23 cellular contexts compared by ENCODE assay signal in genomic region chr14:69342928-69343525, GRCh38. TPM values are rescaled to one million over a fixed set of nuclear protein-coding genes. Genes with fewer than 3 reads are reported as not detected.
DNase-seq lines count a peak whose midpoint lies in the region; ATAC-seq, FAIRE-seq and TF ChIP-seq lines count a peak whose summit lies in the region.
"Had no signal": no experiment of that assay in that cellular context is flagged by ENCODE, and none has a peak within 500 bp of the region (broad histone marks: within the 10 kb centered on the region; RNA-seq: fewer than 3 reads in every experiment).

No MANE protein-coding gene starts in this region.

- no TSS peak for BruUV-seq in A673 (replicated peaks; lab: Mats Ljungman, UMichigan)

- no peak for TF ChIP-seq POLR2A in stomach (IDR thresholded peaks at IDR 0.05)

- H3K36me3 ChIP-seq in stomach (no peaks in the 10 kb centered on the region), A673 (ENCODE audit: insufficient read depth, low read length, poor library complexity, severe bottlenecking) (no peaks in the 10 kb centered on the region), MG63 (no peaks in the 10 kb centered on the region)
- H3K36me3 ChIP-seq: sigmoid colon, suprapubic skin, WERI-Rb-1 had no signal

- POLR2A ChIA-PET in A673 (lab: Charles Lee; ENCODE audit: low non-redundant PET), result no interaction called here

- H3K4me1 ChIP-seq in stomach (peaks cover 0 to 20% (median 7%) of the 10 kb centered on the region in 4 donors), A673 (ENCODE audit: insufficient read depth, low read length, poor library complexity, severe bottlenecking) (no peaks in the 10 kb centered on the region)

- H3K27me3 ChIP-seq in stomach (peaks cover 0 to 6% (median 0%) of the 10 kb centered on the region in 3 donors), A673 (replicated peaks; ENCODE audit: insufficient read depth, low read depth, low read length, poor library complexity) (no peaks in the 10 kb centered on the region), MG63 (no peaks in the 10 kb centered on the region)
- H3K27me3 ChIP-seq: sigmoid colon, suprapubic skin had no signal

- intact Hi-C loops in left colon (cut with DNase I, micrococcal nuclease), result no loop called here
- intact Hi-C loops in stomach (cut with DNase I; ENCODE audit: low total_unique reads), result no loop called here
- intact Hi-C loops in A673 (cut with micrococcal nuclease; ENCODE audit: unreplicated experiment), result no loop called here

- H3K4me3 ChIP-seq in stomach (no peak overlapping the region), A673 (ENCODE audit: low read depth, low read length, poor library complexity, severe bottlenecking) (no peak overlapping the region), MG63 (no peak overlapping the region)
- H3K4me3 ChIP-seq: K562, sigmoid colon, suprapubic skin had no signal

- H3K27ac ChIP-seq in VCaP, result peak overlapping the region; percentile 90
- no peak overlapping the region for H3K27ac ChIP-seq in stomach
- H3K27ac ChIP-seq in A673 (ENCODE audit: low read depth, low read length, poor library complexity, severe bottlenecking), result no peak overlapping the region
- H3K27ac ChIP-seq: suprapubic skin, WERI-Rb-1 had no signal

- TF ChIP-seq EP300 in stomach (IDR thresholded peaks at IDR 0.05), result no peak

- CTCF ChIA-PET in A673 (lab: Charles Lee), result no interaction called here

- TF ChIP-seq CTCF in VCaP (conservative IDR thresholded peaks at IDR 0.05) (no peak; the same call in 1 of the 2 replicates), stomach (IDR thresholded peaks at IDR 0.05) (no peak), A673 (conservative IDR thresholded peaks at IDR 0.05; ENCODE audit: low read depth, low read length) (no peak)

- H3K9me3 ChIP-seq in stomach, result no peaks in the 10 kb centered on the region
- no peaks in the 10 kb centered on the region for H3K9me3 ChIP-seq in A673 (ENCODE audit: low read depth, low read length, poor library complexity, severe bottlenecking)
- no peaks in the 10 kb centered on the region for H3K9me3 ChIP-seq in MG63
- H3K9me3 ChIP-seq: sigmoid colon, suprapubic skin had no signal

- WGBS in stomach, 5 donors, result 24 to 55% (median 34%) methylated on average over 8 of the region's 8 CpGs

- DNase-seq in HTR-8/SVneo (ENCODE audit: insufficient read length, low spot score) (no peak), left colon (peak; percentile 16 to 32), stomach (peak; percentile 64), A673 (ENCODE audit: low spot score) (no peak), CD1c-positive myeloid dendritic cell (ENCODE audit: extremely low spot score) (no peak), MG63 (no peak)
- DNase-seq: activated CD4-positive, alpha-beta T cell treated with anti-CD3 and anti-CD28 coated beads for 48 hours; activated CD8-positive, alpha-beta memory T cell treated with anti-CD3 and anti-CD28 coated beads for 24 hours; activated gamma-delta T cell treated with Interleukin-2 at 50 U/mL for 16 hours; activated naive CD8-positive, alpha-beta T cell treated with anti-CD3 and anti-CD28 coated beads, Interleukin-2, amount 50 U/mL, for 24 hours; CD4-positive, alpha-beta T cell; islet precursor cell; MM.1S; NCI-H2029 treated with DMSO at 0.1 percent for 48 hours; nephron progenitor cell; sigmoid colon; stimulated activated CD4-positive, alpha-beta T cell treated with anti-CD3 and anti-CD28 coated beads, Interleukin-4, amount 100 ng/mL, for 4 hours; WERI-Rb-1 had no signal

- peak; percentile 31 for FAIRE-seq in HTR-8/SVneo (lab: Jason Lieb, UNC)
- FAIRE-seq: endothelial cell of umbilical vein, K562 had no signal

- peak; percentile 84 for ATAC-seq in left colon
- ATAC-seq: activated naive CD8-positive, alpha-beta T cell treated with anti-CD3 and anti-CD28 coated beads, Interleukin-2, amount 50 U/mL, for 24 hours; K562; stimulated activated memory B cell treated with anti-CD40 and anti-IgM and Interleukin-4, amounts not matched to agents 10 μg/mL and 1 μg/mL and 100 μg/mL, for 72 hours had no signal

RNA-seq across cellular contexts. Expression of gene ERH, which starts 55.1 kb away (rescaled TPM):
- total RNA-seq in left colon, result 100 to 1,000 TPM in 1 of 2 donors, 10 to 100 TPM in 1; 99.8 to 119 TPM
- 100 to 1,000 TPM in 1 of 5 donors, 10 to 100 TPM in 4; 12.5 to 112 (median 34.6) TPM for total RNA-seq in stomach
- 100 to 1,000 TPM; 122 to 159 (median 128) TPM for polyA plus RNA-seq in stomach
- 452 and 472 TPM in 2 replicates for total RNA-seq in A673 (2021)
- 173 and 248 TPM in 2 replicates for total RNA-seq in MG63 (2014; rRNA removed; shearing (Covaris generic); ENCODE audit: low replicate concordance)

RNA-seq across cellular contexts. Expression of gene SLC39A9, which starts 55.5 kb away (rescaled TPM):
- total RNA-seq in left colon (10 to 100 TPM; 80.7 to 84.5 TPM), stomach (100 to 1,000 TPM in 1 of 5 donors, 10 to 100 TPM in 4; 18.8 to 121 (median 44.2) TPM), A673 (2021) (59.2 and 60.8 TPM in 2 replicates)
- 10 to 100 TPM; 12.1 to 17.9 (median 15.4) TPM for polyA plus RNA-seq in stomach
- 50.5 and 54.2 TPM in 2 replicates for total RNA-seq in MG63 (2014; rRNA removed; shearing (Covaris generic); ENCODE audit: low replicate concordance)

Comparison
In these comparisons a context has a peak if more than half of its experiments do, and no peak if none do; other contexts are left out.
1. DNase-seq: peak in left colon (2 of 2) and stomach (single experiment); none in HTR-8/SVneo (single experiment), A673 (single experiment), CD1c-positive myeloid dendritic cell (single experiment) and MG63 (single experiment).